1 cellular context compared by ENCODE assay signal in the genomic region with DNA sequence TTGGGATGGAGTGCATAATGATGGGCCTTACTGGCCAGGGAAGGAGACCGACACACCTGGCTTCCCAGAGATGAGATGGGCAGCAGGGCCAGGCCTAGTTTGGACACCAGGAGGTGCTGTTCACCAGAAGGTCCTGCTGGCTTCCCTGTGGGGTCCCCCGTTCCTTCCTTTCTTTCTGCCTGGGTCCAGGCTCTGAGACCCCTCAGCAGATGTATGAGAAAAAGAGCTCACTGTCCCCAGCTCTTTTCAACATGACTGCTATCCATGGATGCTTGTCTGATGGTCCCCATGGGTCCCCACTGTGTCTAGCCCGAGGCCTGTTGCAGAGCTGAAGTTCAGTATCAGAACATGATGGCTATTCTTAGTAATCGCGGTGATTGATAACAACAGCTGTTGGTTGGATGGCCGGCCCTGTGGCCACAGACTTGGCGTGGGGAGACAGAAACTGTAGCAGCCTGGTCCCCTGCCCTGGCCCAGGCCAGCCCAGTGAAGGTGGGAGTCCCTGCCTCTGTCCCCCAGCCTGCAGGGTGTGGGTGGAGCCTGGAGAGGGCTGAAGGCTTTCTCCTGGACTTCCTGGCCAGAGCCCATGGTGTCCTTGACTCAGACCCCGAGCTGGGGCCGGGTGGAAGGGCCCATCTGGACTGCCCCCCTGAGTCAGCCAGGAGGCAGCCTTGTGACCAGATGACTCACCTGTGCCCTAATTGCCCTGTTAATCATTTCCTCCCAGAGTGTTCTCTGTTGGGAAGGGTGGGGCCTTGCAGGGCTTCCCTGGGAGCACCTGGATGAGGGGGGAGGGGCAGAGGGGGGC.
TF ChIP-seq lines count a peak whose summit lies in the region.

No MANE protein-coding gene starts in this region.

TF ChIP-seq in HepG2, 621 proteins besides CTCF, POLR2A, EP300 and RAD21 (continued from another document and continues in another):
- TF ChIP-seq, protein P1, sequence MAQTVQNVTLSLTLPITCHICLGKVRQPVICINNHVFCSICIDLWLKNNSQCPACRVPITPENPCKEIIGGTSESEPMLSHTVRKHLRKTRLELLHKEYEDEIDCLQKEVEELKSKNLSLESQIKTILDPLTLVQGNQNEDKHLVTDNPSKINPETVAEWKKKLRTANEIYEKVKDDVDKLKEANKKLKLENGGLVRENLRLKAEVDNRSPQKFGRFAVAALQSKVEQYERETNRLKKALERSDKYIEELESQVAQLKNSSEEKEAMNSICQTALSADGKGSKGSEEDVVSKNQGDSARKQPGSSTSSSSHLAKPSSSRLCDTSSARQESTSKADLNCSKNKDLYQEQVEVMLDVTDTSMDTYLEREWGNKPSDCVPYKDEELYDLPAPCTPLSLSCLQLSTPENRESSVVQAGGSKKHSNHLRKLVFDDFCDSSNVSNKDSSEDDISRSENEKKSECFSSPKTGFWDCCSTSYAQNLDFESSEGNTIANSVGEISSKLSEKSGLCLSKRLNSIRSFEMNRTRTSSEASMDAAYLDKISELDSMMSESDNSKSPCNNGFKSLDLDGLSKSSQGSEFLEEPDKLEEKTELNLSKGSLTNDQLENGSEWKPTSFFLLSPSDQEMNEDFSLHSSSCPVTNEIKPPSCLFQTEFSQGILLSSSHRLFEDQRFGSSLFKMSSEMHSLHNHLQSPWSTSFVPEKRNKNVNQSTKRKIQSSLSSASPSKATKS (CRISPR knock-in tag; IDR thresholded peaks at IDR 0.05), result no peak
- peak; percentile 45; the same call in 1 of the 2 replicates for TF ChIP-seq ZNF607 (CRISPR knock-in tag; IDR thresholded peaks at IDR 0.05; ENCODE audit: borderline replicate concordance)
- TF ChIP-seq, protein P2, sequence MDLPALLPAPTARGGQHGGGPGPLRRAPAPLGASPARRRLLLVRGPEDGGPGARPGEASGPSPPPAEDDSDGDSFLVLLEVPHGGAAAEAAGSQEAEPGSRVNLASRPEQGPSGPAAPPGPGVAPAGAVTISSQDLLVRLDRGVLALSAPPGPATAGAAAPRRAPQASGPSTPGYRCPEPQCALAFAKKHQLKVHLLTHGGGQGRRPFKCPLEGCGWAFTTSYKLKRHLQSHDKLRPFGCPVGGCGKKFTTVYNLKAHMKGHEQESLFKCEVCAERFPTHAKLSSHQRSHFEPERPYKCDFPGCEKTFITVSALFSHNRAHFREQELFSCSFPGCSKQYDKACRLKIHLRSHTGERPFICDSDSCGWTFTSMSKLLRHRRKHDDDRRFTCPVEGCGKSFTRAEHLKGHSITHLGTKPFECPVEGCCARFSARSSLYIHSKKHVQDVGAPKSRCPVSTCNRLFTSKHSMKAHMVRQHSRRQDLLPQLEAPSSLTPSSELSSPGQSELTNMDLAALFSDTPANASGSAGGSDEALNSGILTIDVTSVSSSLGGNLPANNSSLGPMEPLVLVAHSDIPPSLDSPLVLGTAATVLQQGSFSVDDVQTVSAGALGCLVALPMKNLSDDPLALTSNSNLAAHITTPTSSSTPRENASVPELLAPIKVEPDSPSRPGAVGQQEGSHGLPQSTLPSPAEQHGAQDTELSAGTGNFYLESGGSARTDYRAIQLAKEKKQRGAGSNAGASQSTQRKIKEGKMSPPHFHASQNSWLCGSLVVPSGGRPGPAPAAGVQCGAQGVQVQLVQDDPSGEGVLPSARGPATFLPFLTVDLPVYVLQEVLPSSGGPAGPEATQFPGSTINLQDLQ (CRISPR knock-in tag; IDR thresholded peaks at IDR 0.05), result no peak
- TF ChIP-seq ZNF430 (CRISPR knock-in tag; IDR thresholded peaks at IDR 0.05), result no peak
- peak; percentile 38; the same call in 1 of the 2 replicates for TF ChIP-seq ARID3A (IDR thresholded peaks at IDR 0.05; ENCODE audit: low read depth, low read length)
- TF ChIP-seq, protein P3, sequence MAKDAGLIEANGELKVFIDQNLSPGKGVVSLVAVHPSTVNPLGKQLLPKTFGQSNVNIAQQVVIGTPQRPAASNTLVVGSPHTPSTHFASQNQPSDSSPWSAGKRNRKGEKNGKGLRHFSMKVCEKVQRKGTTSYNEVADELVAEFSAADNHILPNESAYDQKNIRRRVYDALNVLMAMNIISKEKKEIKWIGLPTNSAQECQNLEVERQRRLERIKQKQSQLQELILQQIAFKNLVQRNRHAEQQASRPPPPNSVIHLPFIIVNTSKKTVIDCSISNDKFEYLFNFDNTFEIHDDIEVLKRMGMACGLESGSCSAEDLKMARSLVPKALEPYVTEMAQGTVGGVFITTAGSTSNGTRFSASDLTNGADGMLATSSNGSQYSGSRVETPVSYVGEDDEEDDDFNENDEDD (CRISPR knock-in tag; IDR thresholded peaks at IDR 0.05; ENCODE audit: borderline replicate concordance), result no peak; the same call in 1 of the 2 replicates
- no peak for TF ChIP-seq ZKSCAN1 (IDR thresholded peaks at IDR 0.05; ENCODE audit: low read length)
- no peak for TF ChIP-seq POLR2AphosphoS2 (IDR thresholded peaks at IDR 0.05; ENCODE audit: low read depth, low read length)
- TF ChIP-seq ZFP90 (CRISPR knock-in tag; IDR thresholded peaks at IDR 0.05; ENCODE audit: borderline replicate concordance), result peak; percentile 70; the same call in 1 of the 2 replicates
- no peak for TF ChIP-seq ZFP36L2 (CRISPR knock-in tag; IDR thresholded peaks at IDR 0.05)
- no peak for TF ChIP-seq DMAP1 (CRISPR knock-in tag; IDR thresholded peaks at IDR 0.05)
- TF ChIP-seq, protein P4, sequence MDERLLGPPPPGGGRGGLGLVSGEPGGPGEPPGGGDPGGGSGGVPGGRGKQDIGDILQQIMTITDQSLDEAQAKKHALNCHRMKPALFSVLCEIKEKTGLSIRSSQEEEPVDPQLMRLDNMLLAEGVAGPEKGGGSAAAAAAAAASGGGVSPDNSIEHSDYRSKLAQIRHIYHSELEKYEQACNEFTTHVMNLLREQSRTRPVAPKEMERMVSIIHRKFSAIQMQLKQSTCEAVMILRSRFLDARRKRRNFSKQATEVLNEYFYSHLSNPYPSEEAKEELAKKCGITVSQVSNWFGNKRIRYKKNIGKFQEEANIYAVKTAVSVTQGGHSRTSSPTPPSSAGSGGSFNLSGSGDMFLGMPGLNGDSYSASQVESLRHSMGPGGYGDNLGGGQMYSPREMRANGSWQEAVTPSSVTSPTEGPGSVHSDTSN (CRISPR knock-in tag; IDR thresholded peaks at IDR 0.05), result no peak
- peak; percentile 63 for TF ChIP-seq POGZ (CRISPR knock-in tag; IDR thresholded peaks at IDR 0.05)
- TF ChIP-seq ZNF614 (CRISPR knock-in tag; IDR thresholded peaks at IDR 0.05; ENCODE audit: borderline replicate concordance), result no peak
- TF ChIP-seq ZNF777 (CRISPR knock-in tag; IDR thresholded peaks at IDR 0.05), result no peak
- no peak for TF ChIP-seq ZFP41 (CRISPR knock-in tag; IDR thresholded peaks at IDR 0.05; ENCODE audit: borderline replicate concordance)
- TF ChIP-seq, protein P5, sequence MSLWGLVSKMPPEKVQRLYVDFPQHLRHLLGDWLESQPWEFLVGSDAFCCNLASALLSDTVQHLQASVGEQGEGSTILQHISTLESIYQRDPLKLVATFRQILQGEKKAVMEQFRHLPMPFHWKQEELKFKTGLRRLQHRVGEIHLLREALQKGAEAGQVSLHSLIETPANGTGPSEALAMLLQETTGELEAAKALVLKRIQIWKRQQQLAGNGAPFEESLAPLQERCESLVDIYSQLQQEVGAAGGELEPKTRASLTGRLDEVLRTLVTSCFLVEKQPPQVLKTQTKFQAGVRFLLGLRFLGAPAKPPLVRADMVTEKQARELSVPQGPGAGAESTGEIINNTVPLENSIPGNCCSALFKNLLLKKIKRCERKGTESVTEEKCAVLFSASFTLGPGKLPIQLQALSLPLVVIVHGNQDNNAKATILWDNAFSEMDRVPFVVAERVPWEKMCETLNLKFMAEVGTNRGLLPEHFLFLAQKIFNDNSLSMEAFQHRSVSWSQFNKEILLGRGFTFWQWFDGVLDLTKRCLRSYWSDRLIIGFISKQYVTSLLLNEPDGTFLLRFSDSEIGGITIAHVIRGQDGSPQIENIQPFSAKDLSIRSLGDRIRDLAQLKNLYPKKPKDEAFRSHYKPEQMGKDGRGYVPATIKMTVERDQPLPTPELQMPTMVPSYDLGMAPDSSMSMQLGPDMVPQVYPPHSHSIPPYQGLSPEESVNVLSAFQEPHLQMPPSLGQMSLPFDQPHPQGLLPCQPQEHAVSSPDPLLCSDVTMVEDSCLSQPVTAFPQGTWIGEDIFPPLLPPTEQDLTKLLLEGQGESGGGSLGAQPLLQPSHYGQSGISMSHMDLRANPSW (CRISPR knock-in tag; IDR thresholded peaks at IDR 0.05; ENCODE audit: borderline replicate concordance), result peak; percentile 79; the same call in 1 of the 2 replicates
- TF ChIP-seq CCAR2 (optimal IDR thresholded peaks at IDR 0.05; ENCODE audit: low read depth, low read length), result no peak
- TF ChIP-seq, protein P6, sequence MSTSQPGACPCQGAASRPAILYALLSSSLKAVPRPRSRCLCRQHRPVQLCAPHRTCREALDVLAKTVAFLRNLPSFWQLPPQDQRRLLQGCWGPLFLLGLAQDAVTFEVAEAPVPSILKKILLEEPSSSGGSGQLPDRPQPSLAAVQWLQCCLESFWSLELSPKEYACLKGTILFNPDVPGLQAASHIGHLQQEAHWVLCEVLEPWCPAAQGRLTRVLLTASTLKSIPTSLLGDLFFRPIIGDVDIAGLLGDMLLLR (CRISPR knock-in tag; IDR thresholded peaks at IDR 0.05), result 0 out of 2 replicates have a peak, but pooled peaks have one; percentile 18
- TF ChIP-seq, protein P7, sequence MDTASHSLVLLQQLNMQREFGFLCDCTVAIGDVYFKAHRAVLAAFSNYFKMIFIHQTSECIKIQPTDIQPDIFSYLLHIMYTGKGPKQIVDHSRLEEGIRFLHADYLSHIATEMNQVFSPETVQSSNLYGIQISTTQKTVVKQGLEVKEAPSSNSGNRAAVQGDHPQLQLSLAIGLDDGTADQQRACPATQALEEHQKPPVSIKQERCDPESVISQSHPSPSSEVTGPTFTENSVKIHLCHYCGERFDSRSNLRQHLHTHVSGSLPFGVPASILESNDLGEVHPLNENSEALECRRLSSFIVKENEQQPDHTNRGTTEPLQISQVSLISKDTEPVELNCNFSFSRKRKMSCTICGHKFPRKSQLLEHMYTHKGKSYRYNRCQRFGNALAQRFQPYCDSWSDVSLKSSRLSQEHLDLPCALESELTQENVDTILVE (CRISPR knock-in tag; IDR thresholded peaks at IDR 0.05), result peak; percentile 15; the same call in 1 of the 2 replicates
- no peak for TF ChIP-seq ZNF136 (CRISPR knock-in tag; IDR thresholded peaks at IDR 0.05; ENCODE audit: low read depth)
- TF ChIP-seq, protein P8, sequence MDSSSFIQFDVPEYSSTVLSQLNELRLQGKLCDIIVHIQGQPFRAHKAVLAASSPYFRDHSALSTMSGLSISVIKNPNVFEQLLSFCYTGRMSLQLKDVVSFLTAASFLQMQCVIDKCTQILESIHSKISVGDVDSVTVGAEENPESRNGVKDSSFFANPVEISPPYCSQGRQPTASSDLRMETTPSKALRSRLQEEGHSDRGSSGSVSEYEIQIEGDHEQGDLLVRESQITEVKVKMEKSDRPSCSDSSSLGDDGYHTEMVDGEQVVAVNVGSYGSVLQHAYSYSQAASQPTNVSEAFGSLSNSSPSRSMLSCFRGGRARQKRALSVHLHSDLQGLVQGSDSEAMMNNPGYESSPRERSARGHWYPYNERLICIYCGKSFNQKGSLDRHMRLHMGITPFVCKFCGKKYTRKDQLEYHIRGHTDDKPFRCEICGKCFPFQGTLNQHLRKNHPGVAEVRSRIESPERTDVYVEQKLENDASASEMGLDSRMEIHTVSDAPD (CRISPR knock-in tag; IDR thresholded peaks at IDR 0.05), result 0 out of 2 replicates have a peak, but pooled peaks have one; percentile 30
- TF ChIP-seq, protein P9, sequence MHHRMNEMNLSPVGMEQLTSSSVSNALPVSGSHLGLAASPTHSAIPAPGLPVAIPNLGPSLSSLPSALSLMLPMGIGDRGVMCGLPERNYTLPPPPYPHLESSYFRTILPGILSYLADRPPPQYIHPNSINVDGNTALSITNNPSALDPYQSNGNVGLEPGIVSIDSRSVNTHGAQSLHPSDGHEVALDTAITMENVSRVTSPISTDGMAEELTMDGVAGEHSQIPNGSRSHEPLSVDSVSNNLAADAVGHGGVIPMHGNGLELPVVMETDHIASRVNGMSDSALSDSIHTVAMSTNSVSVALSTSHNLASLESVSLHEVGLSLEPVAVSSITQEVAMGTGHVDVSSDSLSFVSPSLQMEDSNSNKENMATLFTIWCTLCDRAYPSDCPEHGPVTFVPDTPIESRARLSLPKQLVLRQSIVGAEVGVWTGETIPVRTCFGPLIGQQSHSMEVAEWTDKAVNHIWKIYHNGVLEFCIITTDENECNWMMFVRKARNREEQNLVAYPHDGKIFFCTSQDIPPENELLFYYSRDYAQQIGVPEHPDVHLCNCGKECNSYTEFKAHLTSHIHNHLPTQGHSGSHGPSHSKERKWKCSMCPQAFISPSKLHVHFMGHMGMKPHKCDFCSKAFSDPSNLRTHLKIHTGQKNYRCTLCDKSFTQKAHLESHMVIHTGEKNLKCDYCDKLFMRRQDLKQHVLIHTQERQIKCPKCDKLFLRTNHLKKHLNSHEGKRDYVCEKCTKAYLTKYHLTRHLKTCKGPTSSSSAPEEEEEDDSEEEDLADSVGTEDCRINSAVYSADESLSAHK (CRISPR knock-in tag; IDR thresholded peaks at IDR 0.05; ENCODE audit: borderline replicate concordance), result no peak
- TF ChIP-seq, protein P10, sequence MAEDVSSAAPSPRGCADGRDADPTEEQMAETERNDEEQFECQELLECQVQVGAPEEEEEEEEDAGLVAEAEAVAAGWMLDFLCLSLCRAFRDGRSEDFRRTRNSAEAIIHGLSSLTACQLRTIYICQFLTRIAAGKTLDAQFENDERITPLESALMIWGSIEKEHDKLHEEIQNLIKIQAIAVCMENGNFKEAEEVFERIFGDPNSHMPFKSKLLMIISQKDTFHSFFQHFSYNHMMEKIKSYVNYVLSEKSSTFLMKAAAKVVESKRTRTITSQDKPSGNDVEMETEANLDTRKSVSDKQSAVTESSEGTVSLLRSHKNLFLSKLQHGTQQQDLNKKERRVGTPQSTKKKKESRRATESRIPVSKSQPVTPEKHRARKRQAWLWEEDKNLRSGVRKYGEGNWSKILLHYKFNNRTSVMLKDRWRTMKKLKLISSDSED (CRISPR knock-in tag; IDR thresholded peaks at IDR 0.05), result no peak
- TF ChIP-seq KDM5B (CRISPR knock-in tag; IDR thresholded peaks at IDR 0.05; ENCODE audit: borderline replicate concordance), result peak; percentile 74; the same call in 1 of the 2 replicates
- no peak for TF ChIP-seq ZBTB8A (CRISPR knock-in tag; IDR thresholded peaks at IDR 0.05; ENCODE audit: borderline replicate concordance, low read depth)
- 0 out of 2 replicates have a peak, but pooled peaks have one; percentile 46 for TF ChIP-seq GMEB1 (CRISPR knock-in tag; IDR thresholded peaks at IDR 0.05; ENCODE audit: borderline replicate concordance)
